ENCODE assay signal across 9 cellular contexts in the genomic region with DNA sequence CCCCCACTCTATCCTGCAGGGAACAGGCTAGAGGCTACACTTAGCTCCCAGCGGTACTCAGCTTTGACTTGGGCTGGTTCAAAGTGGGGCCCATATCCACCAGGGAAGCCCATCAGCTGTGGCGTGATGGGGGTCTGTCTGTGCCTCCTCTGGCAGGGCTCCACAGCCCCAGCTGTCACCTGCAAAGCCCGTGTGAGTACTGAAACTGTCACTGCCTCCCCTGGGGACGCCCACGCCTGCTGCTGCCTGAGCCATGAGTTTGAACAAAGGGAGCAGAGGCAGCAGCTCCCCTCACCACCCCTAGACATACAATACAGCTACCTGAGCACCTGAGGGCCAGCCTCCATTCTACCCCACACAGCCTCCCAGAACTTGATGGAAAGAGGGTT. TPM values are rescaled to one million over a fixed set of nuclear protein-coding genes. Genes with fewer than 3 reads are reported as not detected.
DNase-seq lines count a peak whose midpoint lies in the region; ATAC-seq and TF ChIP-seq lines count a peak whose summit lies in the region.
"Had no signal": no experiment of that assay in that cellular context is flagged by ENCODE, and none has a peak within 500 bp of the region (broad histone marks: within the 10 kb centered on the region; RNA-seq: fewer than 3 reads in every experiment).

No MANE protein-coding gene starts in this region.

- DNase-seq in AG10803 (ENCODE audit: low read depth) (no peak), memory B cell (ENCODE audit: low spot score in 2 of 2) (peak; percentile 58 to 65), type B pancreatic cell (ENCODE audit: extremely low spot score, unreplicated experiment) (no peak), NCI-H748 (lab: John Stamatoyannopoulos, UW; ENCODE audit: unreplicated experiment) (no peak), SIG-M5 (lab: John Stamatoyannopoulos, UW) (no peak)
- DNase-seq in activated T-cell treated with anti-CD3 and anti-CD28 coated beads, Interleukin-2, amount 50 U/mL, for 72 hours, result peak; percentile 48 to 70

- peak overlapping the region; percentile 84 to 94 for H3K4me3 Mint-ChIP-seq in activated T-cell treated with anti-CD3 and anti-CD28 coated beads, Interleukin-2, amount 50 U/mL, for 72 hours
- H3K4me3 Mint-ChIP-seq in memory B cell (peak overlapping the region; percentile 90), type B pancreatic cell (peak overlapping the region; percentile 98)

- peaks cover 40% of the 10 kb centered on the region for H3K4me1 Mint-ChIP-seq in activated T-cell treated with anti-CD3 and anti-CD28 coated beads, Interleukin-2, amount 50 U/mL, for 72 hours (ENCODE audit: low read depth)
- peaks cover 37% of the 10 kb centered on the region for H3K4me1 Mint-ChIP-seq in memory B cell
- H3K4me1 Mint-ChIP-seq in type B pancreatic cell (ENCODE audit: unreplicated experiment), result peaks cover 39% of the 10 kb centered on the region

- H3K4me3 ChIP-seq in AG10803 (ENCODE audit: low read length), result peak overlapping the region; percentile 71

- TF ChIP-seq CTCF in AG10803 (conservative IDR thresholded peaks at IDR 0.05; ENCODE audit: low read length) (no peak), type B pancreatic cell (conservative IDR thresholded peaks at IDR 0.05) (no peak)

- no peaks in the 10 kb centered on the region for H3K36me3 Mint-ChIP-seq in activated T-cell treated with anti-CD3 and anti-CD28 coated beads, Interleukin-2, amount 50 U/mL, for 72 hours (ENCODE audit: insufficient read depth in 2 of 2)
- H3K36me3 Mint-ChIP-seq in memory B cell (peaks cover 4% of the 10 kb centered on the region), type B pancreatic cell (peaks cover 8% of the 10 kb centered on the region)

- H3K9me3 Mint-ChIP-seq in activated T-cell treated with anti-CD3 and anti-CD28 coated beads, Interleukin-2, amount 50 U/mL, for 72 hours, result no peaks in the 10 kb centered on the region
- H3K9me3 Mint-ChIP-seq in memory B cell, result no peaks in the 10 kb centered on the region
- H3K9me3 Mint-ChIP-seq in type B pancreatic cell, result no peaks in the 10 kb centered on the region

- H3K27me3 Mint-ChIP-seq in activated T-cell treated with anti-CD3 and anti-CD28 coated beads, Interleukin-2, amount 50 U/mL, for 72 hours (ENCODE audit: low read depth), result no peaks in the 10 kb centered on the region
- H3K27me3 Mint-ChIP-seq in memory B cell, result no peaks in the 10 kb centered on the region
- H3K27me3 Mint-ChIP-seq in type B pancreatic cell, result no peaks in the 10 kb centered on the region

- peak overlapping the region; percentile 92 for H3K27ac Mint-ChIP-seq in activated T-cell treated with anti-CD3 and anti-CD28 coated beads, Interleukin-2, amount 50 U/mL, for 72 hours
- H3K27ac Mint-ChIP-seq in memory B cell (peak overlapping the region; percentile 94), type B pancreatic cell (peak overlapping the region; percentile 21)

- ATAC-seq in GM19372 (IDR thresholded peaks at IDR 0.05; ENCODE audit: low read depth, unreplicated experiment) (peak; percentile 33), HG03521 (IDR thresholded peaks at IDR 0.05; ENCODE audit: unreplicated experiment) (peak; percentile 35), memory B cell (ENCODE audit: low read depth) (peak; percentile 61)
- peak; percentile 14 to 18 for ATAC-seq in activated T-cell treated with anti-CD3 and anti-CD28 coated beads, Interleukin-2, amount 50 U/mL, for 72 hours (replicated peaks in 1 of 2)

RNA-seq across cellular contexts. Expression of gene REM2, which starts 5.0 kb away (rescaled TPM):
- total RNA-seq in activated T-cell treated with anti-CD3 and anti-CD28 coated beads, Interleukin-2, amount 50 U/mL, for 72 hours, result 1 to 10 TPM; 4.6 to 4.7 TPM
- 1.4 and 2.0 TPM in 2 replicates for total RNA-seq in type B pancreatic cell (ENCODE audit: low replicate concordance)
- total RNA-seq: glomerular endothelial cell had no signal

RNA-seq across cellular contexts. Expression of gene LRP10, which starts 16.4 kb away (rescaled TPM):
- total RNA-seq in activated T-cell treated with anti-CD3 and anti-CD28 coated beads, Interleukin-2, amount 50 U/mL, for 72 hours, result 10 to 100 TPM; 66.5 to 78.4 TPM
- 52.3 and 91.8 TPM in 2 replicates for total RNA-seq in type B pancreatic cell (ENCODE audit: low replicate concordance)

RNA-seq across cellular contexts. Expression of gene RBM23, which starts 31.0 kb away (rescaled TPM):
- 10 to 100 TPM; 69.5 to 77.5 TPM for total RNA-seq in activated T-cell treated with anti-CD3 and anti-CD28 coated beads, Interleukin-2, amount 50 U/mL, for 72 hours
- total RNA-seq in type B pancreatic cell (ENCODE audit: low replicate concordance), result 91.5 and 102 TPM in 2 replicates

RNA-seq across cellular contexts. Expression of gene PRMT5, which starts 41.2 kb away (rescaled TPM):
- total RNA-seq in activated T-cell treated with anti-CD3 and anti-CD28 coated beads, Interleukin-2, amount 50 U/mL, for 72 hours, result 10 to 100 TPM; 55.0 to 79.2 TPM
- total RNA-seq in type B pancreatic cell (ENCODE audit: low replicate concordance), result 78.0 and 134 TPM in 2 replicates

RNA-seq across cellular contexts. Expression of gene MMP14, which starts 51.6 kb away (rescaled TPM):
- 1 to 10 TPM; 1.4 to 6.8 TPM for total RNA-seq in activated T-cell treated with anti-CD3 and anti-CD28 coated beads, Interleukin-2, amount 50 U/mL, for 72 hours
- total RNA-seq in type B pancreatic cell (ENCODE audit: low replicate concordance), result 115 and 137 TPM in 2 replicates

Comparison
In these comparisons a context has a peak if more than half of its experiments do, and no peak if none do; other contexts are left out.
1. DNase-seq: peak in activated T-cell treated with anti-CD3 and anti-CD28 coated beads, Interleukin-2, amount 50 U/mL, for 72 hours (2 of 2) and memory B cell (2 of 2); none in AG10803 (single experiment), type B pancreatic cell (single experiment), NCI-H748 (single experiment) and SIG-M5 (single experiment).
2. H3K27ac Mint-ChIP-seq: peak in every context shown above with its lines; median percentile 94 in memory B cell; 92 in activated T-cell treated with anti-CD3 and anti-CD28 coated beads, Interleukin-2, amount 50 U/mL, for 72 hours; 21 in type B pancreatic cell.
3. Peak in every context shown above with its lines, with median percentiles within 50 percentile points of each other: ATAC-seq and H3K4me3 Mint-ChIP-seq.